Comparison of ENCODE assay signal across 8 cellular contexts in the genomic region with DNA sequence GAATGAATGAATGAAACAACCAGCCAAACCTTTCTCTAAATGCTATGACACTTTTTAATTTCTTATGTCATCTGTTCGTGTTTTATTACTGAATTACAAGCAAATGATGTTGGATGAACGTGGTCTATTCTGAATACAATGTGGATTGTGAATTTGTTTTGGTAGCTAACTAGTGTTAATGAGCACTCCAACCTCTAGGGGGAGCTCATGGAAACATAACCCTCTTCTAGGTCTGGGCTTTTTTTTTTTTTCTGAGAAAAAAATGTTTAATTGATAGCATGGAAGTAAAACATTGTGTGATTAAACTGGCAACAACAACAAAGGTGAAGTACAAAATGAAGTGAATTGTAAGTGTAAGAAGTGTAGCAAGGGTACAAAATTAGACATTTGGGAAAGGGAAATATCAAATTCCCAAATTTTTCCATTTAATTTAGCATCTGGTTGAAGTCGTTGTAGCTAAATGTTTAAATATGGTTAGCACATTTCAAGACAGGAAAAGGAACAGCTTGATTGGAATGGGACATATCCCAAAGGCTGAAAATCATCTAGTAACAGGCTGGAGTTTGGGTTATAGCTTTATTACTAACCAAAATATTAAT. TPM values are rescaled to one million over a fixed set of nuclear protein-coding genes. Genes with fewer than 3 reads are reported as not detected.
A peak's percentile ranks its signal among the peaks of the same experiment; 100 is the strongest.
DNase-seq lines count a peak whose midpoint lies in the region; ATAC-seq and TF ChIP-seq lines count a peak whose summit lies in the region.

No MANE protein-coding gene starts in this region.

- H3K36me3 ChIP-seq in adipocyte (ENCODE audit: control insufficient read depth, insufficient read depth, low read length, severe bottlenecking): no peaks in the 10 kb centered on the region
- no peaks in the 10 kb centered on the region for H3K36me3 ChIP-seq in liver (ENCODE audit: control insufficient read depth in 4 of 4, insufficient read depth in 3 of 4, low read depth in 1 of 4, low read length in 3 of 4)

- peak; percentile 38 to 55 for TF ChIP-seq RAD21 in liver (IDR thresholded peaks at IDR 0.05)

- peak; percentile 68 for ATAC-seq in GM21528 (IDR thresholded peaks at IDR 0.05; ENCODE audit: low FRiP score, unreplicated experiment)

- DNase-seq in NCI-H446 (lab: John Stamatoyannopoulos, UW): peak; percentile 28 to 73
- DNase-seq in NCI-H446 treated with DMSO at 0.1 percent for 48 hours (lab: John Stamatoyannopoulos, UW): no peak
- DNase-seq in Kasumi-1 (lab: John Stamatoyannopoulos, UW): peak; percentile 34 to 68
- peak; percentile 66 for DNase-seq in adipocyte (ENCODE audit: low read depth)
- DNase-seq in cortex of kidney (lab: John Stamatoyannopoulos, UW): no peak
- no peak for DNase-seq in Ammon's horn (ENCODE audit: low spot score)

- H3K4me3 ChIP-seq in adipocyte (ENCODE audit: low read length) (no peak overlapping the region), liver (ENCODE audit: low read depth in 1 of 3, low read length in 3 of 3) (no peak overlapping the region)

- H3K9ac ChIP-seq in adipocyte (ENCODE audit: low read length) (no peak overlapping the region), liver (ENCODE audit: low read depth in 1 of 2, low read length in 2 of 2) (no peak overlapping the region)

- no peak overlapping the region for H3K27ac ChIP-seq in liver (ENCODE audit: low read depth in 1 of 2, low read length in 2 of 2)

- H3K4me1 ChIP-seq in adipocyte (ENCODE audit: control insufficient read depth, insufficient read depth, low read length): no peaks in the 10 kb centered on the region
- no peaks in the 10 kb centered on the region for H3K4me1 ChIP-seq in liver (ENCODE audit: control insufficient read depth in 4 of 4, insufficient read depth in 4 of 4, low read length in 3 of 4)

- peak; percentile 35 for TF ChIP-seq CTCF in liver (IDR thresholded peaks at IDR 0.05; ENCODE audit: low read depth, low read length, missing input control)

- no peaks in the 10 kb centered on the region for H3K27me3 ChIP-seq in adipocyte (replicated peaks; ENCODE audit: control insufficient read depth, insufficient read depth, low read length)
- H3K27me3 ChIP-seq in liver (ENCODE audit: control insufficient read depth in 4 of 4, insufficient read depth in 4 of 4, low read length in 3 of 4): no peaks in the 10 kb centered on the region

- WGBS in liver: 57% methylated on average over 3 of the region's 3 CpGs

- H3K9me3 ChIP-seq in adipocyte (ENCODE audit: control insufficient read depth, low read length) (no peaks in the 10 kb centered on the region), liver (ENCODE audit: control insufficient read depth in 4 of 4, low read length in 3 of 4) (no peaks in the 10 kb centered on the region)

TF ChIP-seq in liver, 16 proteins besides CTCF, POLR2A, EP300 and RAD21:
- no peak for TF ChIP-seq HNF4A (conservative IDR thresholded peaks at IDR 0.05)
- no peak for TF ChIP-seq SP1 (IDR thresholded peaks at IDR 0.05)
- no peak for TF ChIP-seq MAX (IDR thresholded peaks at IDR 0.05)
- no peak for TF ChIP-seq RXRA (IDR thresholded peaks at IDR 0.05)
- TF ChIP-seq, protein P1, sequence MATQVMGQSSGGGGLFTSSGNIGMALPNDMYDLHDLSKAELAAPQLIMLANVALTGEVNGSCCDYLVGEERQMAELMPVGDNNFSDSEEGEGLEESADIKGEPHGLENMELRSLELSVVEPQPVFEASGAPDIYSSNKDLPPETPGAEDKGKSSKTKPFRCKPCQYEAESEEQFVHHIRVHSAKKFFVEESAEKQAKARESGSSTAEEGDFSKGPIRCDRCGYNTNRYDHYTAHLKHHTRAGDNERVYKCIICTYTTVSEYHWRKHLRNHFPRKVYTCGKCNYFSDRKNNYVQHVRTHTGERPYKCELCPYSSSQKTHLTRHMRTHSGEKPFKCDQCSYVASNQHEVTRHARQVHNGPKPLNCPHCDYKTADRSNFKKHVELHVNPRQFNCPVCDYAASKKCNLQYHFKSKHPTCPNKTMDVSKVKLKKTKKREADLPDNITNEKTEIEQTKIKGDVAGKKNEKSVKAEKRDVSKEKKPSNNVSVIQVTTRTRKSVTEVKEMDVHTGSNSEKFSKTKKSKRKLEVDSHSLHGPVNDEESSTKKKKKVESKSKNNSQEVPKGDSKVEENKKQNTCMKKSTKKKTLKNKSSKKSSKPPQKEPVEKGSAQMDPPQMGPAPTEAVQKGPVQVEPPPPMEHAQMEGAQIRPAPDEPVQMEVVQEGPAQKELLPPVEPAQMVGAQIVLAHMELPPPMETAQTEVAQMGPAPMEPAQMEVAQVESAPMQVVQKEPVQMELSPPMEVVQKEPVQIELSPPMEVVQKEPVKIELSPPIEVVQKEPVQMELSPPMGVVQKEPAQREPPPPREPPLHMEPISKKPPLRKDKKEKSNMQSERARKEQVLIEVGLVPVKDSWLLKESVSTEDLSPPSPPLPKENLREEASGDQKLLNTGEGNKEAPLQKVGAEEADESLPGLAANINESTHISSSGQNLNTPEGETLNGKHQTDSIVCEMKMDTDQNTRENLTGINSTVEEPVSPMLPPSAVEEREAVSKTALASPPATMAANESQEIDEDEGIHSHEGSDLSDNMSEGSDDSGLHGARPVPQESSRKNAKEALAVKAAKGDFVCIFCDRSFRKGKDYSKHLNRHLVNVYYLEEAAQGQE (IDR thresholded peaks at IDR 0.05): no peak
- no peak for TF ChIP-seq FOXA2 (IDR thresholded peaks at IDR 0.05)
- no peak for TF ChIP-seq ATF3 (IDR thresholded peaks at IDR 0.05)
- no peak for TF ChIP-seq EGR1 (IDR thresholded peaks at IDR 0.05; ENCODE audit: low read depth in 2 of 2)
- no peak for TF ChIP-seq NR2F2 (IDR thresholded peaks at IDR 0.05)
- no peak for TF ChIP-seq TAF1 (conservative IDR thresholded peaks at IDR 0.05)
- TF ChIP-seq GABPA (IDR thresholded peaks at IDR 0.05 in 1 of 2, conservative IDR thresholded peaks at IDR 0.05 in 1 of 2): no peak
- TF ChIP-seq JUND (IDR thresholded peaks at IDR 0.05): no peak
- TF ChIP-seq FOXA1 (IDR thresholded peaks at IDR 0.05): no peak
- TF ChIP-seq, protein P2, sequence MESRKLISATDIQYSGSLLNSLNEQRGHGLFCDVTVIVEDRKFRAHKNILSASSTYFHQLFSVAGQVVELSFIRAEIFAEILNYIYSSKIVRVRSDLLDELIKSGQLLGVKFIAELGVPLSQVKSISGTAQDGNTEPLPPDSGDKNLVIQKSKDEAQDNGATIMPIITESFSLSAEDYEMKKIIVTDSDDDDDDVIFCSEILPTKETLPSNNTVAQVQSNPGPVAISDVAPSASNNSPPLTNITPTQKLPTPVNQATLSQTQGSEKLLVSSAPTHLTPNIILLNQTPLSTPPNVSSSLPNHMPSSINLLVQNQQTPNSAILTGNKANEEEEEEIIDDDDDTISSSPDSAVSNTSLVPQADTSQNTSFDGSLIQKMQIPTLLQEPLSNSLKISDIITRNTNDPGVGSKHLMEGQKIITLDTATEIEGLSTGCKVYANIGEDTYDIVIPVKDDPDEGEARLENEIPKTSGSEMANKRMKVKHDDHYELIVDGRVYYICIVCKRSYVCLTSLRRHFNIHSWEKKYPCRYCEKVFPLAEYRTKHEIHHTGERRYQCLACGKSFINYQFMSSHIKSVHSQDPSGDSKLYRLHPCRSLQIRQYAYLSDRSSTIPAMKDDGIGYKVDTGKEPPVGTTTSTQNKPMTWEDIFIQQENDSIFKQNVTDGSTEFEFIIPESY (IDR thresholded peaks at IDR 0.05): no peak
- no peak for TF ChIP-seq HNF4G (IDR thresholded peaks at IDR 0.05)
- TF ChIP-seq YY1 (IDR thresholded peaks at IDR 0.05): no peak

RNA-seq across cellular contexts. Expression of gene PTGS2, which starts 42.6 kb away (rescaled TPM):
- total RNA-seq in liver: under 1 TPM; 0.33 TPM
- under 1 TPM; 0.11 to 0.25 TPM for polyA plus RNA-seq in liver

Comparison
In these comparisons a context has a peak if more than half of its experiments do, and no peak if none do; other contexts are left out.
1. DNase-seq: peak in NCI-H446 (2 of 2), Kasumi-1 (2 of 2) and adipocyte (single experiment); none in NCI-H446 treated with DMSO at 0.1 percent for 48 hours (single experiment), cortex of kidney (single experiment) and Ammon's horn (single experiment).